15 cellular contexts compared by ENCODE assay signal in genomic region chr1:223825767-223826461, GRCh38. TPM values are rescaled to one million over a fixed set of nuclear protein-coding genes. Genes with fewer than 3 reads are reported as not detected.
DNase-seq lines count a peak whose midpoint lies in the region; ATAC-seq, FAIRE-seq and TF ChIP-seq lines count a peak whose summit lies in the region.
"Had no signal": no experiment of that assay in that cellular context is flagged by ENCODE, and none has a peak within 500 bp of the region (broad histone marks: within the 10 kb centered on the region; RNA-seq: fewer than 3 reads in every experiment).

No MANE protein-coding gene starts in this region.

- H3K4me2 ChIP-seq in trophoblast cell (ENCODE audit: low read length): no peak overlapping the region
- H3K4me2 ChIP-seq: KMS-11 had no signal

- no peak overlapping the region for H4K12ac ChIP-seq in trophoblast cell (ENCODE audit: low read depth, low read length)

- no peak overlapping the region for H4K91ac ChIP-seq in trophoblast cell (ENCODE audit: low read depth, low read length)

- H3K4me3 ChIP-seq in NB4 (ENCODE audit: low read depth, low read length) (peak overlapping the region; percentile 56), trophoblast cell (ENCODE audit: low read depth, low read length) (no peak overlapping the region)
- no peak overlapping the region for H3K4me3 ChIP-seq in effector memory CD4-positive, alpha-beta T cell (ENCODE audit: insufficient read depth, low read depth, low read length, poor library complexity, severe bottlenecking)
- H3K4me3 ChIP-seq: body of pancreas, GM12878 had no signal

- peak overlapping the region; percentile 89 for H3K4ac ChIP-seq in trophoblast cell (ENCODE audit: low read depth, low read length)

- peak overlapping the region; percentile 68 for H3K23ac ChIP-seq in trophoblast cell (ENCODE audit: low read length)

- H3K18ac ChIP-seq in trophoblast cell (ENCODE audit: low read length): peak overlapping the region; percentile 29

- peaks cover 11% of the 10 kb centered on the region for H3K36me3 Mint-ChIP-seq in activated CD4-positive, alpha-beta T cell treated with anti-CD3 and anti-CD28 coated beads, Interleukin-2, amount 10 ng/mL, durations not matched to agents 24 days and 14 days (ENCODE audit: low read depth)

- peak; percentile 25 for TF ChIP-seq POLR2A in NB4 (IDR thresholded peaks at IDR 0.05; ENCODE audit: extremely low read depth, insufficient read length)

- H3K36me3 ChIP-seq in effector memory CD4-positive, alpha-beta T cell (ENCODE audit: control insufficient read depth, insufficient read depth, low read length): peaks cover 6% of the 10 kb centered on the region
- peaks cover 0 to 2% of the 10 kb centered on the region in 2 experiments for H3K36me3 ChIP-seq in trophoblast cell (ENCODE audit: control insufficient read depth in 1 of 2, insufficient read depth in 2 of 2, low read length in 2 of 2)

- no peak overlapping the region for H3K14ac ChIP-seq in trophoblast cell (ENCODE audit: low read length)

- no peak overlapping the region for H3K9ac ChIP-seq in trophoblast cell (ENCODE audit: low read length)
- H3K9ac ChIP-seq: KMS-11 had no signal

- H3K27ac Mint-ChIP-seq in activated CD4-positive, alpha-beta T cell treated with anti-CD3 and anti-CD28 coated beads, Interleukin-2, amount 10 ng/mL, durations not matched to agents 24 days and 14 days: peak overlapping the region; percentile 50

- WGBS in trophoblast cell (ENCODE audit: extremely low coverage, insufficient coverage, insufficient read length): no CpG with 5 or more reads among the region's 8 CpGs

- no peak overlapping the region for H2BK120ac ChIP-seq in trophoblast cell (ENCODE audit: insufficient read depth, low read length, poor library complexity)

- no peaks in the 10 kb centered on the region for H3K27me3 ChIP-seq in effector memory CD4-positive, alpha-beta T cell (replicated peaks; ENCODE audit: control insufficient read depth, insufficient read depth, low read length, poor library complexity, severe bottlenecking)
- no peaks in the 10 kb centered on the region for H3K27me3 ChIP-seq in trophoblast cell (ENCODE audit: insufficient read depth, low read length)
- H3K27me3 ChIP-seq: body of pancreas had no signal

- peak; percentile 56 for DNase-seq in activated CD4-positive, alpha-beta T cell treated with anti-CD3 and anti-CD28 coated beads, Interleukin-2, amount 10 ng/mL, durations not matched to agents 24 days and 14 days
- no peak for DNase-seq in activated CD4-positive, alpha-beta T cell treated with anti-CD3 and anti-CD28 coated beads for 4 hours
- DNase-seq in NB4 (ENCODE audit: low read depth): peak; percentile 96
- DNase-seq in effector memory CD4-positive, alpha-beta T cell: no peak
- DNase-seq in trophoblast cell: no peak
- DNase-seq in frontal cortex (ENCODE audit: low spot score in 2 of 2): no peak
- no peak for DNase-seq in NCI-H1417 (lab: John Stamatoyannopoulos, UW)
- DNase-seq: DMS79, hippocampal formation, PC-3 had no signal

- TF ChIP-seq CTCF in NB4 (IDR thresholded peaks at IDR 0.05; ENCODE audit: low read depth, low read length): no peak

- no peak overlapping the region for H4K8ac ChIP-seq in trophoblast cell (ENCODE audit: low read depth, low read length)

- peaks cover 20% of the 10 kb centered on the region for H3K4me1 ChIP-seq in effector memory CD4-positive, alpha-beta T cell (ENCODE audit: control insufficient read depth, insufficient read depth, low read length, poor library complexity, severe bottlenecking)
- peaks cover 12 to 17% of the 10 kb centered on the region in 2 experiments for H3K4me1 ChIP-seq in trophoblast cell (ENCODE audit: control insufficient read depth in 1 of 2, insufficient read depth in 2 of 2, low read length in 2 of 2)

- peak overlapping the region; percentile 3 for H3K27ac ChIP-seq in effector memory CD4-positive, alpha-beta T cell (ENCODE audit: insufficient read depth, low read length, poor library complexity, severe bottlenecking)
- H3K27ac ChIP-seq in trophoblast cell (ENCODE audit: low read depth, low read length): no peak overlapping the region
- H3K27ac ChIP-seq: body of pancreas, KMS-11 had no signal

- H3K27me3 Mint-ChIP-seq in activated CD4-positive, alpha-beta T cell treated with anti-CD3 and anti-CD28 coated beads, Interleukin-2, amount 10 ng/mL, durations not matched to agents 24 days and 14 days: no peaks in the 10 kb centered on the region

- H2BK12ac ChIP-seq in trophoblast cell (ENCODE audit: low read length): no peak overlapping the region

- H3K4me1 Mint-ChIP-seq in activated CD4-positive, alpha-beta T cell treated with anti-CD3 and anti-CD28 coated beads, Interleukin-2, amount 10 ng/mL, durations not matched to agents 24 days and 14 days: peaks cover 43% of the 10 kb centered on the region

- no peaks in the 10 kb centered on the region for H3K79me1 ChIP-seq in trophoblast cell (ENCODE audit: low read length)

- H3K9me3 Mint-ChIP-seq in activated CD4-positive, alpha-beta T cell treated with anti-CD3 and anti-CD28 coated beads, Interleukin-2, amount 10 ng/mL, durations not matched to agents 24 days and 14 days: no peaks in the 10 kb centered on the region

- intact Hi-C loops in activated CD4-positive, alpha-beta T cell treated with anti-CD3 and anti-CD28 coated beads, Interleukin-2, amount 10 ng/mL, durations not matched to agents 24 days and 14 days (cut with micrococcal nuclease): no loop called here

- H3K9me3 ChIP-seq in effector memory CD4-positive, alpha-beta T cell (ENCODE audit: control insufficient read depth, low read length): no peaks in the 10 kb centered on the region
- no peaks in the 10 kb centered on the region for H3K9me3 ChIP-seq in trophoblast cell (ENCODE audit: insufficient read depth, low read depth, low read length)
- H3K9me3 ChIP-seq: body of pancreas had no signal

- peaks cover 27% of the 10 kb centered on the region for H3K79me2 ChIP-seq in trophoblast cell (ENCODE audit: control insufficient read depth, insufficient read depth, low read length, poor library complexity)

- peak overlapping the region; percentile 30 for H2BK5ac ChIP-seq in trophoblast cell (ENCODE audit: low read depth, low read length, poor library complexity)

- no peak for ATAC-seq in GM21786 (IDR thresholded peaks at IDR 0.05; ENCODE audit: unreplicated experiment)
- ATAC-seq: body of pancreas, GM12878 had no signal

- H2AK5ac ChIP-seq in trophoblast cell (ENCODE audit: low read length): no peak overlapping the region

- H2AFZ ChIP-seq in trophoblast cell (ENCODE audit: insufficient read depth, low read length, poor library complexity): no peak overlapping the region

- no peak for FAIRE-seq in frontal cortex (lab: Jason Lieb, UNC)
- FAIRE-seq: A204.1, GM12878 had no signal

- peak overlapping the region; percentile 43 for H3K4me3 Mint-ChIP-seq in activated CD4-positive, alpha-beta T cell treated with anti-CD3 and anti-CD28 coated beads, Interleukin-2, amount 10 ng/mL, durations not matched to agents 24 days and 14 days

RNA-seq across cellular contexts. Expression of gene TP53BP2, which starts 19.8 kb away (rescaled TPM):
- 37.1 and 47.7 TPM in 2 replicates for total RNA-seq in activated CD4-positive, alpha-beta T cell treated with anti-CD3 and anti-CD28 coated beads, Interleukin-2, amount 10 ng/mL, durations not matched to agents 24 days and 14 days
- polyA plus RNA-seq in trophoblast cell (2013): 56.4 and 57.3 TPM in 2 replicates
- 29.8 TPM for total RNA-seq in frontal cortex

Comparison
In these comparisons a context has a peak if more than half of its experiments do, and no peak if none do; other contexts are left out.
1. DNase-seq: peak in activated CD4-positive, alpha-beta T cell treated with anti-CD3 and anti-CD28 coated beads, Interleukin-2, amount 10 ng/mL, durations not matched to agents 24 days and 14 days (single experiment) and NB4 (single experiment); none in activated CD4-positive, alpha-beta T cell treated with anti-CD3 and anti-CD28 coated beads for 4 hours (0 of 2), effector memory CD4-positive, alpha-beta T cell (0 of 3), trophoblast cell (0 of 2), frontal cortex (0 of 2) and NCI-H1417 (0 of 3).